Comparison of ENCODE assay signal across 1 cellular context in the genomic region with DNA sequence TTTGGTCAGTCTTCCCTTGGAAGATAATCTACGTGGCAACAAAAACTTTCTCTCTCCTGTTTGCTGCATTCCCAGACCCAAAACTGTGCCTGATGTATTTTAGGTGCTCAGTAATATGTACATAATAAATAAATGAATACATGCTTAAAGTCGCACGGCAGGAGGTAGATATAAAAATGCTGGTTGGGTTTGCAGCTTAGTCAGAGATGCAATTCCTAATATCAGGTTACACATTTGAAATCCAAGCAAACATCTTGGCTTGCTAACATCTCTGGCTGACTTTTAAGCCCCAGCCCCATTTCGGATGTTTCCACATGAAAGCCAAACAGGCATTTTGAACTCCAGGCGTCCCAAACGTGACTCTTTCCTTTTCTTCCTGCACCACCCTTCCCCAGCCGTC.
TF ChIP-seq lines count a peak whose summit lies in the region.

No MANE protein-coding gene starts in this region.

TF ChIP-seq in GM23338, 12 proteins besides CTCF, POLR2A, EP300 and RAD21 (continued from another document):
- TF ChIP-seq, protein P1, sequence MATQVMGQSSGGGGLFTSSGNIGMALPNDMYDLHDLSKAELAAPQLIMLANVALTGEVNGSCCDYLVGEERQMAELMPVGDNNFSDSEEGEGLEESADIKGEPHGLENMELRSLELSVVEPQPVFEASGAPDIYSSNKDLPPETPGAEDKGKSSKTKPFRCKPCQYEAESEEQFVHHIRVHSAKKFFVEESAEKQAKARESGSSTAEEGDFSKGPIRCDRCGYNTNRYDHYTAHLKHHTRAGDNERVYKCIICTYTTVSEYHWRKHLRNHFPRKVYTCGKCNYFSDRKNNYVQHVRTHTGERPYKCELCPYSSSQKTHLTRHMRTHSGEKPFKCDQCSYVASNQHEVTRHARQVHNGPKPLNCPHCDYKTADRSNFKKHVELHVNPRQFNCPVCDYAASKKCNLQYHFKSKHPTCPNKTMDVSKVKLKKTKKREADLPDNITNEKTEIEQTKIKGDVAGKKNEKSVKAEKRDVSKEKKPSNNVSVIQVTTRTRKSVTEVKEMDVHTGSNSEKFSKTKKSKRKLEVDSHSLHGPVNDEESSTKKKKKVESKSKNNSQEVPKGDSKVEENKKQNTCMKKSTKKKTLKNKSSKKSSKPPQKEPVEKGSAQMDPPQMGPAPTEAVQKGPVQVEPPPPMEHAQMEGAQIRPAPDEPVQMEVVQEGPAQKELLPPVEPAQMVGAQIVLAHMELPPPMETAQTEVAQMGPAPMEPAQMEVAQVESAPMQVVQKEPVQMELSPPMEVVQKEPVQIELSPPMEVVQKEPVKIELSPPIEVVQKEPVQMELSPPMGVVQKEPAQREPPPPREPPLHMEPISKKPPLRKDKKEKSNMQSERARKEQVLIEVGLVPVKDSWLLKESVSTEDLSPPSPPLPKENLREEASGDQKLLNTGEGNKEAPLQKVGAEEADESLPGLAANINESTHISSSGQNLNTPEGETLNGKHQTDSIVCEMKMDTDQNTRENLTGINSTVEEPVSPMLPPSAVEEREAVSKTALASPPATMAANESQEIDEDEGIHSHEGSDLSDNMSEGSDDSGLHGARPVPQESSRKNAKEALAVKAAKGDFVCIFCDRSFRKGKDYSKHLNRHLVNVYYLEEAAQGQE (IDR thresholded peaks at IDR 0.05; ENCODE audit: unreplicated experiment) = no peak
